In genomic region chr20:44888226-44889103, GRCh38 we compare ENCODE assay signal across 8 cellular contexts. TPM values are rescaled to one million over a fixed set of nuclear protein-coding genes. Genes with fewer than 3 reads are reported as not detected.
DNase-seq lines count a peak whose midpoint lies in the region; ATAC-seq and TF ChIP-seq lines count a peak whose summit lies in the region.

No MANE protein-coding gene starts in this region.

- TF ChIP-seq CTCF in AG09309 (IDR thresholded peaks at IDR 0.05; ENCODE audit: control insufficient read depth, insufficient read depth, low read depth, low read length, missing control alignments): peak; percentile 36
- peak in 2 of 3 experiments; percentile 21 to 37; a peak in 4 of 6 replicates for TF ChIP-seq CTCF in HCT116 (IDR thresholded peaks at IDR 0.05 in 2 of 3, conservative IDR thresholded peaks at IDR 0.05 in 1 of 3; ENCODE audit: borderline replicate concordance in 1 of 3, insufficient read depth in 1 of 3, low read depth in 2 of 3, low read length in 2 of 3)
- peak; percentile 28 for TF ChIP-seq CTCF in liver (IDR thresholded peaks at IDR 0.05; ENCODE audit: low read depth, low read length, missing input control)
- peak in 2 of 4 experiments; percentile 24 to 31 for TF ChIP-seq CTCF in gastroesophageal sphincter (IDR thresholded peaks at IDR 0.05)

- POLR2A ChIA-PET in HCT116 (lab: Charles Lee): interaction anchor here (1.7 kb wide), 1 partner anchor 21 kb away, joined by 6 read pairs; the partner anchor contains the start of gene PABPC1L

- no peak for TF ChIP-seq POLR2A in HCT116 (IDR thresholded peaks at IDR 0.05; ENCODE audit: borderline replicate concordance, extremely low read depth, insufficient read depth, insufficient read length)
- TF ChIP-seq POLR2A in gastroesophageal sphincter (IDR thresholded peaks at IDR 0.05): no peak

- H3K4me3 ChIP-seq in AG09309 (ENCODE audit: control insufficient read depth, low read depth, low read length) (no peak overlapping the region), HCT116 (replicated peaks in 1 of 2; ENCODE audit: low read depth in 1 of 2, low read length in 2 of 2) (no peak overlapping the region), adipocyte (ENCODE audit: low read length) (peak overlapping the region; percentile 99), liver (ENCODE audit: low read depth in 1 of 3, low read length in 3 of 3) (no peak overlapping the region), gastroesophageal sphincter (no peak overlapping the region)

- no TSS peak for BruUV-seq in HCT116 (replicated peaks; lab: Mats Ljungman, UMichigan)

- H3K9ac ChIP-seq in HCT116 (ENCODE audit: low read length): no peak overlapping the region
- peak overlapping the region; percentile 99 for H3K9ac ChIP-seq in adipocyte (ENCODE audit: low read length)
- no peak overlapping the region for H3K9ac ChIP-seq in liver (ENCODE audit: low read depth in 1 of 2, low read length in 2 of 2)

- peaks cover 18 to 32% of the 10 kb centered on the region in 2 experiments; a peak in 3 of 4 replicates for H3K4me1 ChIP-seq in HCT116 (ENCODE audit: control insufficient read depth in 1 of 2, insufficient read depth in 2 of 2, low read length in 2 of 2)
- H3K4me1 ChIP-seq in adipocyte (ENCODE audit: control insufficient read depth, insufficient read depth, low read length): peaks cover 71% of the 10 kb centered on the region
- peaks cover 11 to 42% (median 29%) of the 10 kb centered on the region in 4 donors for H3K4me1 ChIP-seq in liver (ENCODE audit: control insufficient read depth in 4 of 4, insufficient read depth in 4 of 4, low read length in 3 of 4)
- H3K4me1 ChIP-seq in gastroesophageal sphincter: peaks cover 15 to 81% (median 21%) of the 10 kb centered on the region in 3 donors

- RAD21 ChIA-PET in HCT116 (lab: Charles Lee; ENCODE audit: low non-redundant PET in 1 of 2, low total read pairs in 2 of 2, uncharacterized antibody in 2 of 2, unreplicated experiment in 2 of 2): no interaction called here

- H3K9me2 ChIP-seq in HCT116 (ENCODE audit: insufficient read depth): no peaks in the 10 kb centered on the region

- H3K27ac ChIP-seq in HCT116 (ENCODE audit: low read depth, low read length) (no peak overlapping the region), liver (ENCODE audit: low read depth in 1 of 2, low read length in 2 of 2) (no peak overlapping the region), gastroesophageal sphincter (no peak overlapping the region)

- TF ChIP-seq RAD21 in HCT116 (IDR thresholded peaks at IDR 0.05; ENCODE audit: low read depth) (no peak), liver (IDR thresholded peaks at IDR 0.05) (no peak)

- 71% methylated on average over 6 of the region's 6 CpGs for WGBS in liver
- 64 to 67% methylated on average over 6 of the region's 6 CpGs for WGBS in gastroesophageal sphincter (ENCODE audit: low coverage in 1 of 2), 2 donors

- ATAC-seq in HCT116 (no peak), gastroesophageal sphincter (no peak), HG02870 (IDR thresholded peaks at IDR 0.05; ENCODE audit: unreplicated experiment) (no peak), HG03439 (IDR thresholded peaks at IDR 0.05; ENCODE audit: unreplicated experiment) (no peak)

- CTCF ChIA-PET in HCT116 (lab: Charles Lee): interaction anchor here (0.5 to 1.2 kb wide), 3 partner anchors 10 to 140 kb away, joined by 3 to 4 read pairs (median 3); no protein-coding TSS in a partner anchor

- intact Hi-C loops in HCT116 (cut with micrococcal nuclease): no loop called here

- H3K27me3 ChIP-seq in HCT116 (ENCODE audit: insufficient read depth, low read length) (no peaks in the 10 kb centered on the region), adipocyte (replicated peaks; ENCODE audit: control insufficient read depth, insufficient read depth, low read length) (no peaks in the 10 kb centered on the region), liver (ENCODE audit: control insufficient read depth in 4 of 4, insufficient read depth in 4 of 4, low read length in 3 of 4) (no peaks in the 10 kb centered on the region), gastroesophageal sphincter (no peaks in the 10 kb centered on the region)

- peaks cover 37% of the 10 kb centered on the region for H4K20me1 ChIP-seq in HCT116 (ENCODE audit: insufficient read depth)

- peaks cover 80% of the 10 kb centered on the region for H3K79me2 ChIP-seq in HCT116 (ENCODE audit: insufficient read depth, low read length)

- H3K36me3 ChIP-seq in HCT116 (ENCODE audit: control insufficient read depth in 1 of 2, insufficient read depth in 2 of 2, low read length in 2 of 2) (peaks cover 0 to 16% of the 10 kb centered on the region in 2 experiments; a peak in 1 of 4 replicates), adipocyte (ENCODE audit: control insufficient read depth, insufficient read depth, low read length, severe bottlenecking) (no peaks in the 10 kb centered on the region), liver (ENCODE audit: control insufficient read depth in 4 of 4, insufficient read depth in 3 of 4, low read depth in 1 of 4, low read length in 3 of 4) (no peaks in the 10 kb centered on the region), gastroesophageal sphincter (no peaks in the 10 kb centered on the region)

- no peaks in the 10 kb centered on the region for H3K9me3 ChIP-seq in HCT116 (ENCODE audit: control insufficient read depth in 1 of 2, insufficient read depth in 1 of 2, low read depth in 1 of 2, low read length in 2 of 2)
- no peaks in the 10 kb centered on the region for H3K9me3 ChIP-seq in adipocyte (ENCODE audit: control insufficient read depth, low read length)
- no peaks in the 10 kb centered on the region for H3K9me3 ChIP-seq in liver (ENCODE audit: control insufficient read depth in 4 of 4, low read length in 3 of 4)
- H3K9me3 ChIP-seq in gastroesophageal sphincter: no peaks in the 10 kb centered on the region

- no peak overlapping the region for H2AFZ ChIP-seq in HCT116 (ENCODE audit: low read depth, low read length, poor library complexity, severe bottlenecking)

- no peak for TF ChIP-seq EP300 in gastroesophageal sphincter (IDR thresholded peaks at IDR 0.05)

- DNase-seq in AG09309 (ENCODE audit: low read depth) (no peak), HCT116 (ENCODE audit: low read depth, low spot score) (no peak), adipocyte (ENCODE audit: low read depth) (peak; percentile 42), NCI-H1092 (lab: John Stamatoyannopoulos, UW) (no peak)

- H3K4me2 ChIP-seq in HCT116 (ENCODE audit: low read length): peak overlapping the region; percentile 93; the same call in 1 of the 2 replicates

TF ChIP-seq in HCT116, 20 proteins besides CTCF, POLR2A, EP300 and RAD21 (continues in another document):
- TF ChIP-seq EZH2 (IDR thresholded peaks at IDR 0.05) (no peak), SIN3A (IDR thresholded peaks at IDR 0.05; ENCODE audit: low read depth) (no peak), FOSL1 (IDR thresholded peaks at IDR 0.05; ENCODE audit: low read depth) (no peak), POLR2AphosphoS5 (IDR thresholded peaks at IDR 0.05; ENCODE audit: low read depth, low read length) (no peak), ZFX (IDR thresholded peaks at IDR 0.05) (no peak), ELF1 (IDR thresholded peaks at IDR 0.05; ENCODE audit: borderline replicate concordance, low read depth) (no peak), YY1 (IDR thresholded peaks at IDR 0.05; ENCODE audit: extremely low read depth, insufficient replicate concordance, low read depth, low read length) (no peak), TCF7L2 (IDR thresholded peaks at IDR 0.05; ENCODE audit: borderline replicate concordance, extremely low read depth, insufficient read depth, insufficient read length) (no peak), MAX (IDR thresholded peaks at IDR 0.05) (no peak), CEBPB (IDR thresholded peaks at IDR 0.05; ENCODE audit: low read depth) (no peak)

TF ChIP-seq in liver, 16 proteins besides CTCF, POLR2A, EP300 and RAD21 (continues in another document):
- TF ChIP-seq SP1 (IDR thresholded peaks at IDR 0.05): no peak
- no peak for TF ChIP-seq RXRA (IDR thresholded peaks at IDR 0.05)
- no peak for TF ChIP-seq TAF1 (conservative IDR thresholded peaks at IDR 0.05)
- TF ChIP-seq, protein P1, sequence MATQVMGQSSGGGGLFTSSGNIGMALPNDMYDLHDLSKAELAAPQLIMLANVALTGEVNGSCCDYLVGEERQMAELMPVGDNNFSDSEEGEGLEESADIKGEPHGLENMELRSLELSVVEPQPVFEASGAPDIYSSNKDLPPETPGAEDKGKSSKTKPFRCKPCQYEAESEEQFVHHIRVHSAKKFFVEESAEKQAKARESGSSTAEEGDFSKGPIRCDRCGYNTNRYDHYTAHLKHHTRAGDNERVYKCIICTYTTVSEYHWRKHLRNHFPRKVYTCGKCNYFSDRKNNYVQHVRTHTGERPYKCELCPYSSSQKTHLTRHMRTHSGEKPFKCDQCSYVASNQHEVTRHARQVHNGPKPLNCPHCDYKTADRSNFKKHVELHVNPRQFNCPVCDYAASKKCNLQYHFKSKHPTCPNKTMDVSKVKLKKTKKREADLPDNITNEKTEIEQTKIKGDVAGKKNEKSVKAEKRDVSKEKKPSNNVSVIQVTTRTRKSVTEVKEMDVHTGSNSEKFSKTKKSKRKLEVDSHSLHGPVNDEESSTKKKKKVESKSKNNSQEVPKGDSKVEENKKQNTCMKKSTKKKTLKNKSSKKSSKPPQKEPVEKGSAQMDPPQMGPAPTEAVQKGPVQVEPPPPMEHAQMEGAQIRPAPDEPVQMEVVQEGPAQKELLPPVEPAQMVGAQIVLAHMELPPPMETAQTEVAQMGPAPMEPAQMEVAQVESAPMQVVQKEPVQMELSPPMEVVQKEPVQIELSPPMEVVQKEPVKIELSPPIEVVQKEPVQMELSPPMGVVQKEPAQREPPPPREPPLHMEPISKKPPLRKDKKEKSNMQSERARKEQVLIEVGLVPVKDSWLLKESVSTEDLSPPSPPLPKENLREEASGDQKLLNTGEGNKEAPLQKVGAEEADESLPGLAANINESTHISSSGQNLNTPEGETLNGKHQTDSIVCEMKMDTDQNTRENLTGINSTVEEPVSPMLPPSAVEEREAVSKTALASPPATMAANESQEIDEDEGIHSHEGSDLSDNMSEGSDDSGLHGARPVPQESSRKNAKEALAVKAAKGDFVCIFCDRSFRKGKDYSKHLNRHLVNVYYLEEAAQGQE (IDR thresholded peaks at IDR 0.05): no peak
- no peak for TF ChIP-seq NR2F2 (IDR thresholded peaks at IDR 0.05)
- no peak for TF ChIP-seq HNF4A (conservative IDR thresholded peaks at IDR 0.05)

RNA-seq across cellular contexts. Expression of gene YWHAB, which starts 3.0 kb away (rescaled TPM):
- total RNA-seq in HCT116 (2021; ENCODE audit: unreplicated experiment): 200 TPM
- polyA plus RNA-seq in HCT116 (2012): 67.0 and 89.6 TPM in 2 replicates
- 10 to 100 TPM; 42.4 to 44.3 TPM for total RNA-seq in liver
- 10 to 100 TPM; 41.6 to 86.5 TPM for polyA plus RNA-seq in liver
- 100 to 1,000 TPM; 127 to 143 (median 135) TPM for total RNA-seq in gastroesophageal sphincter

RNA-seq across cellular contexts. Expression of gene PABPC1L, which starts 21.4 kb away (rescaled TPM):
- total RNA-seq in HCT116 (2021; ENCODE audit: unreplicated experiment): 127 TPM
- polyA plus RNA-seq in HCT116 (2012): 140 and 170 TPM in 2 replicates
- total RNA-seq in liver: 10 to 100 TPM in 1 of 2 donors, 1 to 10 TPM in 1; 4.7 to 21.0 TPM
- polyA plus RNA-seq in liver: 10 to 100 TPM; 10.6 to 11.3 TPM
- 10 to 100 TPM in 1 of 4 donors, 1 to 10 TPM in 3; 2.2 to 13.5 (median 3.2) TPM for total RNA-seq in gastroesophageal sphincter
